In genomic region chr20:49225896-49226295, GRCh38 we compare ENCODE assay signal across 1 cellular context.
TF ChIP-seq lines count a peak whose summit lies in the region.

No MANE protein-coding gene starts in this region.

TF ChIP-seq in HepG2, 621 proteins besides CTCF, POLR2A, EP300 and RAD21:
- TF ChIP-seq RBM39 (IDR thresholded peaks at IDR 0.05; ENCODE audit: low read depth, low read length, poor library complexity, severe bottlenecking) (no peak), NRL (CRISPR knock-in tag; IDR thresholded peaks at IDR 0.05; ENCODE audit: borderline replicate concordance) (peak; percentile 53; the same call in 1 of the 2 replicates), SNAPC2 (CRISPR knock-in tag; IDR thresholded peaks at IDR 0.05) (no peak), PLSCR1 (CRISPR knock-in tag; IDR thresholded peaks at IDR 0.05; ENCODE audit: borderline replicate concordance) (no peak), GFI1 (CRISPR knock-in tag; IDR thresholded peaks at IDR 0.05; ENCODE audit: borderline replicate concordance) (no peak), KLF15 (CRISPR knock-in tag; IDR thresholded peaks at IDR 0.05; ENCODE audit: borderline replicate concordance) (no peak), SAP130 (CRISPR knock-in tag; IDR thresholded peaks at IDR 0.05; ENCODE audit: low read depth) (no peak), POLR2G (IDR thresholded peaks at IDR 0.05; ENCODE audit: low read depth, low read length) (no peak), NCOA1 (CRISPR knock-in tag; IDR thresholded peaks at IDR 0.05) (no peak), ZNF891 (CRISPR knock-in tag; IDR thresholded peaks at IDR 0.05) (0 out of 2 replicates have a peak, but pooled peaks have one; percentile 36)
- TF ChIP-seq, protein P1, sequence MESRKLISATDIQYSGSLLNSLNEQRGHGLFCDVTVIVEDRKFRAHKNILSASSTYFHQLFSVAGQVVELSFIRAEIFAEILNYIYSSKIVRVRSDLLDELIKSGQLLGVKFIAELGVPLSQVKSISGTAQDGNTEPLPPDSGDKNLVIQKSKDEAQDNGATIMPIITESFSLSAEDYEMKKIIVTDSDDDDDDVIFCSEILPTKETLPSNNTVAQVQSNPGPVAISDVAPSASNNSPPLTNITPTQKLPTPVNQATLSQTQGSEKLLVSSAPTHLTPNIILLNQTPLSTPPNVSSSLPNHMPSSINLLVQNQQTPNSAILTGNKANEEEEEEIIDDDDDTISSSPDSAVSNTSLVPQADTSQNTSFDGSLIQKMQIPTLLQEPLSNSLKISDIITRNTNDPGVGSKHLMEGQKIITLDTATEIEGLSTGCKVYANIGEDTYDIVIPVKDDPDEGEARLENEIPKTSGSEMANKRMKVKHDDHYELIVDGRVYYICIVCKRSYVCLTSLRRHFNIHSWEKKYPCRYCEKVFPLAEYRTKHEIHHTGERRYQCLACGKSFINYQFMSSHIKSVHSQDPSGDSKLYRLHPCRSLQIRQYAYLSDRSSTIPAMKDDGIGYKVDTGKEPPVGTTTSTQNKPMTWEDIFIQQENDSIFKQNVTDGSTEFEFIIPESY (CRISPR knock-in tag; IDR thresholded peaks at IDR 0.05): peak; percentile 77
- TF ChIP-seq, protein P2, sequence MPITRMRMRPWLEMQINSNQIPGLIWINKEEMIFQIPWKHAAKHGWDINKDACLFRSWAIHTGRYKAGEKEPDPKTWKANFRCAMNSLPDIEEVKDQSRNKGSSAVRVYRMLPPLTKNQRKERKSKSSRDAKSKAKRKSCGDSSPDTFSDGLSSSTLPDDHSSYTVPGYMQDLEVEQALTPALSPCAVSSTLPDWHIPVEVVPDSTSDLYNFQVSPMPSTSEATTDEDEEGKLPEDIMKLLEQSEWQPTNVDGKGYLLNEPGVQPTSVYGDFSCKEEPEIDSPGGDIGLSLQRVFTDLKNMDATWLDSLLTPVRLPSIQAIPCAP (CRISPR knock-in tag; IDR thresholded peaks at IDR 0.05; ENCODE audit: low read depth): no peak
